Comparison of ENCODE assay signal across 23 cellular contexts in genomic region chr1:161190962-161191521, GRCh38. TPM values are rescaled to one million over a fixed set of nuclear protein-coding genes. Genes with fewer than 3 reads are reported as not detected.
A peak's percentile ranks its signal among the peaks of the same experiment; 100 is the strongest.
DNase-seq lines count a peak whose midpoint lies in the region; TF ChIP-seq lines count a peak whose summit lies in the region.
"Had no signal": no experiment of that assay in that cellular context is flagged by ENCODE, and none has a peak within 500 bp of the region (broad histone marks: within the 10 kb centered on the region; RNA-seq: fewer than 3 reads in every experiment).

No MANE protein-coding gene starts in this region.

- peaks cover 3% of the 10 kb centered on the region for H3K36me3 Mint-ChIP-seq in activated CD4-positive, alpha-beta T cell treated with anti-CD3 and anti-CD28 coated beads, Interleukin-2, amount 10 ng/mL, durations not matched to agents 7 days and 5 days (ENCODE audit: low read depth)
- H3K36me3 Mint-ChIP-seq: naive B cell had no signal

- no peak for TF ChIP-seq CTCF in osteoblast (IDR thresholded peaks at IDR 0.05; ENCODE audit: extremely low read depth, low read depth, low read length)

- peak overlapping the region; percentile 62 for H3K27ac Mint-ChIP-seq in activated CD4-positive, alpha-beta T cell treated with anti-CD3 and anti-CD28 coated beads, Interleukin-2, amount 10 ng/mL, durations not matched to agents 7 days and 5 days
- H3K27ac Mint-ChIP-seq: CD4-positive, alpha-beta T cell; T-helper 2 cell treated with Interferon-gamma antibody and Interleukin-4, amounts not matched to agents 5 μg/mL and 100 μg/mL, for 36 hours had no signal

- no peaks in the 10 kb centered on the region for H3K9me3 Mint-ChIP-seq in activated CD4-positive, alpha-beta T cell treated with anti-CD3 and anti-CD28 coated beads, Interleukin-2, amount 10 ng/mL, durations not matched to agents 7 days and 5 days
- H3K9me3 Mint-ChIP-seq: CD4-positive, alpha-beta T cell; naive B cell; T-helper 2 cell treated with Interferon-gamma antibody and Interleukin-4, amounts not matched to agents 5 μg/mL and 100 μg/mL, for 36 hours had no signal

- H3K27me3 Mint-ChIP-seq in activated CD4-positive, alpha-beta T cell treated with anti-CD3 and anti-CD28 coated beads, Interleukin-2, amount 10 ng/mL, durations not matched to agents 7 days and 5 days: no peaks in the 10 kb centered on the region
- H3K27me3 Mint-ChIP-seq: CD4-positive, alpha-beta T cell; naive B cell had no signal

- H3K79me2 ChIP-seq in osteoblast (ENCODE audit: insufficient read depth, low read length): no peaks in the 10 kb centered on the region

- H3K4me1 ChIP-seq in osteoblast (ENCODE audit: insufficient read depth, low read length): peaks cover 3% of the 10 kb centered on the region
- H3K4me1 ChIP-seq: HAP-1 had no signal

- no peaks in the 10 kb centered on the region for H3K27me3 ChIP-seq in osteoblast (ENCODE audit: insufficient read depth, low read length)
- H3K27me3 ChIP-seq: adrenal gland, esophagus squamous epithelium had no signal

- H3K4me3 Mint-ChIP-seq in activated CD4-positive, alpha-beta T cell treated with anti-CD3 and anti-CD28 coated beads, Interleukin-2, amount 10 ng/mL, durations not matched to agents 7 days and 5 days: no peak overlapping the region
- H3K4me3 Mint-ChIP-seq: CD4-positive, alpha-beta T cell; T-helper 2 cell treated with Interferon-gamma antibody and Interleukin-4, amounts not matched to agents 5 μg/mL and 100 μg/mL, for 36 hours had no signal

- POLR2A ChIA-PET in activated CD4-positive, alpha-beta T cell treated with anti-CD3 and anti-CD28 coated beads, Interleukin-2, amount 10 ng/mL, durations not matched to agents 7 days and 5 days (lab: Charles Lee): no interaction called here

- H4K20me1 ChIP-seq in osteoblast (ENCODE audit: insufficient read depth, low read length): no peaks in the 10 kb centered on the region

- peaks cover 58% of the 10 kb centered on the region for H3K4me1 Mint-ChIP-seq in activated CD4-positive, alpha-beta T cell treated with anti-CD3 and anti-CD28 coated beads, Interleukin-2, amount 10 ng/mL, durations not matched to agents 7 days and 5 days

- peaks cover 17% of the 10 kb centered on the region for H3K36me3 ChIP-seq in osteoblast (ENCODE audit: insufficient read depth, low read length)
- H3K36me3 ChIP-seq: adrenal gland, HAP-1 had no signal

- H3K4me3 ChIP-seq in osteoblast (ENCODE audit: insufficient read depth, low read length): no peak overlapping the region
- H3K4me3 ChIP-seq: adrenal gland, esophagus squamous epithelium, HAP-1, PC-9, psoas muscle, tibial artery had no signal

- DNase-seq in activated CD4-positive, alpha-beta T cell treated with anti-CD3 and anti-CD28 coated beads, Interleukin-2, amount 10 ng/mL, durations not matched to agents 7 days and 5 days: no peak
- no peak for DNase-seq in activated CD4-positive, alpha-beta T cell treated with anti-CD3 and anti-CD28 coated beads for 48 hours
- DNase-seq in NCI-H524 treated with DMSO at 0.1 percent for 48 hours (lab: John Stamatoyannopoulos, UW) (peak; percentile 4), hippocampal formation (lab: John Stamatoyannopoulos, UW) (peak; percentile 9 to 29), superior temporal gyrus (ENCODE audit: extremely low spot score) (peak; percentile 57), osteoblast (ENCODE audit: insufficient read length, low spot score, missing footprints) (no peak), HuH-7.5 (ENCODE audit: low spot score) (no peak), dermis blood vessel endothelial cell (no peak)
- DNase-seq: activated CD4-positive, alpha-beta T cell treated with anti-CD3 and anti-CD28 coated beads for 1 hour; adrenal gland; CD4-positive, alpha-beta T cell; effector CD4-positive, alpha-beta T cell; esophagus squamous epithelium; naive B cell; NCI-H2029 treated with DMSO at 0.1 percent for 48 hours; NCI-H510A treated with DMSO at 0.1 percent for 48 hours; PC-9 had no signal

- CTCF ChIA-PET in activated CD4-positive, alpha-beta T cell treated with anti-CD3 and anti-CD28 coated beads, Interleukin-2, amount 10 ng/mL, durations not matched to agents 7 days and 5 days (lab: Charles Lee): interaction anchor here (0.9 to 3.9 kb wide), 9 partner anchors 8 to 191 kb away, joined by 3 to 36 read pairs (median 4); partner anchors contain the start of genes ADAMTS4, NDUFS2, PPOX and TOMM40L

- H3K27ac ChIP-seq in osteoblast (ENCODE audit: low read depth, low read length): no peak overlapping the region
- H3K27ac ChIP-seq: adrenal gland, esophagus squamous epithelium, HL-60, PC-9, psoas muscle, tibial artery had no signal

- H3K4me2 ChIP-seq in osteoblast (ENCODE audit: insufficient read depth, low read length): no peak overlapping the region
- H3K4me2 ChIP-seq: PC-9 had no signal

- H3K9me3 ChIP-seq in osteoblast (ENCODE audit: low read depth, low read length): no peaks in the 10 kb centered on the region
- H3K9me3 ChIP-seq: adrenal gland, esophagus squamous epithelium, HAP-1, psoas muscle, tibial artery had no signal

- no peak overlapping the region for H2AFZ ChIP-seq in osteoblast (ENCODE audit: low read length)
- H2AFZ ChIP-seq: PC-9 had no signal

RNA-seq across cellular contexts. Expression of gene ADAMTS4, which starts 7.8 kb away (rescaled TPM):
- 1 to 10 TPM in 1 of 2 experiments, under 1 TPM in 1; 0.31 to 1.3 TPM for total RNA-seq in activated CD4-positive, alpha-beta T cell treated with anti-CD3 and anti-CD28 coated beads, Interleukin-2, amount 10 ng/mL, durations not matched to agents 7 days and 5 days
- 1.4 and 3.5 TPM in 2 replicates for total RNA-seq in osteoblast
- 19.7 and 38.9 TPM in 2 replicates for total RNA-seq in dermis blood vessel endothelial cell
- total RNA-seq: PC-9 had no signal

RNA-seq across cellular contexts. Expression of gene NDUFS2, which starts 11.1 kb away (rescaled TPM):
- total RNA-seq in activated CD4-positive, alpha-beta T cell treated with anti-CD3 and anti-CD28 coated beads, Interleukin-2, amount 10 ng/mL, durations not matched to agents 7 days and 5 days: 10 to 100 TPM; 74.2 to 82.1 TPM
- total RNA-seq in osteoblast: 103 and 130 TPM in 2 replicates
- total RNA-seq in dermis blood vessel endothelial cell: 154 and 208 TPM in 2 replicates

RNA-seq across cellular contexts. Expression of gene B4GALT3, which starts 13.7 kb away (rescaled TPM):
- total RNA-seq in activated CD4-positive, alpha-beta T cell treated with anti-CD3 and anti-CD28 coated beads, Interleukin-2, amount 10 ng/mL, durations not matched to agents 7 days and 5 days: 10 to 100 TPM; 43.1 to 48.6 TPM
- total RNA-seq in osteoblast: 18.5 and 18.9 TPM in 2 replicates
- total RNA-seq in dermis blood vessel endothelial cell: 24.8 and 44.1 TPM in 2 replicates

RNA-seq across cellular contexts. Expression of gene FCER1G, which starts 24.1 kb away (rescaled TPM):
- 1 to 10 TPM; 1.8 to 3.0 TPM for total RNA-seq in activated CD4-positive, alpha-beta T cell treated with anti-CD3 and anti-CD28 coated beads, Interleukin-2, amount 10 ng/mL, durations not matched to agents 7 days and 5 days
- total RNA-seq in osteoblast: 0.29 and 0.72 TPM in 2 replicates
- 0.19 TPM in 1 of 2 replicates, not detected in the other for total RNA-seq in dermis blood vessel endothelial cell
- total RNA-seq: lung microvascular endothelial cell, PC-9 had no signal

RNA-seq across cellular contexts. Expression of gene PPOX, which starts 24.8 kb away (rescaled TPM):
- 10 to 100 TPM; 33.6 to 40.7 TPM for total RNA-seq in activated CD4-positive, alpha-beta T cell treated with anti-CD3 and anti-CD28 coated beads, Interleukin-2, amount 10 ng/mL, durations not matched to agents 7 days and 5 days
- total RNA-seq in osteoblast: 15.9 and 19.5 TPM in 2 replicates
- total RNA-seq in dermis blood vessel endothelial cell: 14.9 and 18.0 TPM in 2 replicates

Comparison
In these comparisons a context has a peak if more than half of its experiments do, and no peak if none do; other contexts are left out.
1. DNase-seq: peak in NCI-H524 treated with DMSO at 0.1 percent for 48 hours (single experiment), hippocampal formation (2 of 2) and superior temporal gyrus (single experiment); none in activated CD4-positive, alpha-beta T cell treated with anti-CD3 and anti-CD28 coated beads, Interleukin-2, amount 10 ng/mL, durations not matched to agents 7 days and 5 days (single experiment), activated CD4-positive, alpha-beta T cell treated with anti-CD3 and anti-CD28 coated beads for 48 hours (single experiment), osteoblast (single experiment), HuH-7.5 (single experiment) and dermis blood vessel endothelial cell (single experiment).